19 cellular contexts compared by ENCODE assay signal in the genomic region with DNA sequence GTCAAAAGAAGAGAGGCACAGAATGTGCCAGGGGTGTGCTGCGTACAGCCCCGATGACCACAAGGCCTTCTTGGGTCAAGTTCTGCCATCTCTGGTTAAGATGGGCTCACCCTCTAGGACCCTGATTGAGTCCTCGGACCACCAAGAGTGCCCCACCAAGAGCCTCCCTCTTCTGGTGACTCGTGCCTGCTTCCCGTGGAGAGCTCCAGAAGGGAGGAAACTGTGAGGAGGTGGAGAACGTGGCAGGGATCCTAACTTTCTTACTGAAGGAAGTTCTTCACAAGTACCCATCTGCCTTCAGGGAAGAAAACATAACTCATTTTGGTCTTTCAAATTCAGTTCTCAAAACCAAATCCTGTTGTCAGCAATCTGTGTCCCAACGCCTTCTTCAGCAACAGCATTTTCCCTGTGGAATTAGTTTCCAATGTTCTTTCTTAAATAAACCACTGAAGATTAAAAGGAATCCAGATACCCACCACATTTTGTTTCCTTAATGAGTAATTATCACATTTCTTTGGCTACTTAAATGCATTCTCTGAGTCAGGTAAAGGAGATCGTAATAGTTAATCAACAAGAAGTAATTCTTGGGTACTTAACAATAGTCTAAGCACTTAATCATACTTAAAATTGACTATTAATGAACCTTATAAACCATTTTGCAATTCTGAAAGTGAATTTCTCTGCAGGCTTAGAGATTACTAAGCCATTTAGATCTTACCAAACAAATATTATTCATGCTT.
A peak's percentile ranks its signal among the peaks of the same experiment; 100 is the strongest.
DNase-seq lines count a peak whose midpoint lies in the region; ATAC-seq and TF ChIP-seq lines count a peak whose summit lies in the region.
"Had no signal": no experiment of that assay in that cellular context is flagged by ENCODE, and none has a peak within 500 bp of the region (broad histone marks: within the 10 kb centered on the region; RNA-seq: fewer than 3 reads in every experiment).

No MANE protein-coding gene starts in this region.

- no peak for TF ChIP-seq EP300 in esophagus muscularis mucosa (IDR thresholded peaks at IDR 0.05)

- H3K27ac ChIP-seq in epithelial cell of prostate (peak overlapping the region; percentile 71), esophagus muscularis mucosa (replicated peaks in 1 of 4) (no peak overlapping the region)
- H3K27ac ChIP-seq: heart left ventricle had no signal

- intact Hi-C loops in esophagus muscularis mucosa (cut with DNase I) = no loop called here

- no peak for TF ChIP-seq POLR2A in esophagus muscularis mucosa (IDR thresholded peaks at IDR 0.05; ENCODE audit: low read depth)

- H3K36me3 ChIP-seq in MG63 (no peaks in the 10 kb centered on the region), esophagus muscularis mucosa (no peaks in the 10 kb centered on the region)
- H3K36me3 ChIP-seq: heart left ventricle, upper lobe of left lung had no signal

- no peak for TF ChIP-seq CTCF in omental fat pad (IDR thresholded peaks at IDR 0.05)
- no peak for TF ChIP-seq CTCF in esophagus muscularis mucosa (IDR thresholded peaks at IDR 0.05)

- peak; percentile 60 for ATAC-seq in omental fat pad (ENCODE audit: low FRiP score)
- ATAC-seq: heart left ventricle; sciatic nerve; stimulated activated naive CD8-positive, alpha-beta T cell treated with anti-CD3 and anti-CD28 coated beads, Interleukin-15, Interleukin-2, amounts not matched to agents 100 U/mL and 50 U/mL, for 24 hours had no signal

- H3K27me3 ChIP-seq in MG63 (no peaks in the 10 kb centered on the region), esophagus muscularis mucosa (no peaks in the 10 kb centered on the region)
- H3K27me3 ChIP-seq: heart left ventricle, upper lobe of left lung had no signal

- DNase-seq in Ammon's horn (ENCODE audit: low spot score) (peak; percentile 48), MG63 (peak; percentile 9), epithelial cell of prostate (ENCODE audit: low read depth, low spot score) (no peak), omental fat pad (ENCODE audit: low spot score) (no peak), esophagus muscularis mucosa (ENCODE audit: extremely low spot score) (no peak), HuH-7.5 (ENCODE audit: low spot score) (no peak), D341Med (ENCODE audit: low spot score) (no peak)
- no peak for DNase-seq in stimulated activated CD4-positive, alpha-beta T cell treated with anti-CD3 and anti-CD28 coated beads, Interleukin-2, amount 100 ng/mL, for 24 hours
- DNase-seq: activated CD4-positive, alpha-beta T cell treated with anti-CD3 and anti-CD28 coated beads for 4 hours; erythroblast; heart left ventricle; KG1; NCI-H1048; NCI-H2081; NCI-H446 treated with DMSO at 0.1 percent for 48 hours; stimulated activated naive CD8-positive, alpha-beta T cell treated with anti-CD3 and anti-CD28 coated beads, Interleukin-15, Interleukin-2, amounts not matched to agents 100 U/mL and 50 U/mL, for 24 hours; upper lobe of left lung had no signal

- no peaks in the 10 kb centered on the region for H3K4me1 ChIP-seq in esophagus muscularis mucosa

- no peak overlapping the region for H3K4me3 ChIP-seq in MG63
- H3K4me3 ChIP-seq in esophagus muscularis mucosa = no peak overlapping the region
- H3K4me3 ChIP-seq: heart left ventricle, lung, upper lobe of left lung had no signal

- 78% methylated on average over 8 of the region's 8 CpGs for WGBS in esophagus muscularis mucosa

- H3K9me3 ChIP-seq in MG63 = no peaks in the 10 kb centered on the region
- no peaks in the 10 kb centered on the region for H3K9me3 ChIP-seq in esophagus muscularis mucosa
- H3K9me3 ChIP-seq: heart left ventricle, upper lobe of left lung had no signal

Comparison
In these comparisons a context has a peak if more than half of its experiments do, and no peak if none do; other contexts are left out.
1. DNase-seq: peak in Ammon's horn (single experiment) and MG63 (single experiment); none in epithelial cell of prostate (single experiment), omental fat pad (single experiment), esophagus muscularis mucosa (single experiment), HuH-7.5 (single experiment), stimulated activated CD4-positive, alpha-beta T cell treated with anti-CD3 and anti-CD28 coated beads, Interleukin-2, amount 100 ng/mL, for 24 hours (0 of 2) and D341Med (single experiment).